Comparison of ENCODE assay signal across 16 cellular contexts in genomic region chr7:51262796-51263519, GRCh38. TPM values are rescaled to one million over a fixed set of nuclear protein-coding genes. Genes with fewer than 3 reads are reported as not detected.
DNase-seq lines count a peak whose midpoint lies in the region; ATAC-seq and TF ChIP-seq lines count a peak whose summit lies in the region.
"Had no signal": no experiment of that assay in that cellular context is flagged by ENCODE, and none has a peak within 500 bp of the region (broad histone marks: within the 10 kb centered on the region; RNA-seq: fewer than 3 reads in every experiment).

No MANE protein-coding gene starts in this region.

- no peak overlapping the region for H3K4me3 ChIP-seq in colonic mucosa
- no peak overlapping the region for H3K4me3 ChIP-seq in lung
- H3K4me3 ChIP-seq in suprapubic skin: no peak overlapping the region

- no peaks in the 10 kb centered on the region for H3K9me3 ChIP-seq in colonic mucosa
- no peaks in the 10 kb centered on the region for H3K9me3 ChIP-seq in lung (ENCODE audit: control insufficient read depth in 2 of 2, insufficient read depth in 1 of 2, low read length in 1 of 2)
- no peaks in the 10 kb centered on the region for H3K9me3 ChIP-seq in suprapubic skin

- WGBS in lung, 2 donors: 87 to 89% methylated on average over 12 of the region's 12 CpGs
- 77% methylated on average over 12 of the region's 12 CpGs for WGBS in suprapubic skin

- intact Hi-C loops in colonic mucosa (cut with DNase I): no loop called here

- no peak for TF ChIP-seq EP300 in suprapubic skin (IDR thresholded peaks at IDR 0.05)

- TF ChIP-seq CTCF in colonic mucosa (IDR thresholded peaks at IDR 0.05) (no peak), lung (IDR thresholded peaks at IDR 0.05; ENCODE audit: control extremely low read depth, extremely low read depth) (no peak), suprapubic skin (IDR thresholded peaks at IDR 0.05) (no peak)

- no peaks in the 10 kb centered on the region for H3K27me3 ChIP-seq in colonic mucosa
- no peaks in the 10 kb centered on the region for H3K27me3 ChIP-seq in lung (ENCODE audit: control insufficient read depth, insufficient read depth)
- no peaks in the 10 kb centered on the region for H3K27me3 ChIP-seq in suprapubic skin

- peak; percentile 34 for ATAC-seq in lung (ENCODE audit: insufficient read depth, low FRiP score)
- no peak for ATAC-seq in HG03097 (IDR thresholded peaks at IDR 0.05; ENCODE audit: low FRiP score, unreplicated experiment)
- ATAC-seq: sciatic nerve had no signal

- H3K27ac ChIP-seq in colonic mucosa (peak overlapping the region; percentile 67), lung (ENCODE audit: low read depth in 1 of 2, low read length in 1 of 2) (peak overlapping the region; percentile 25 to 27), suprapubic skin (peak overlapping the region; percentile 72)

- H3K36me3 ChIP-seq in colonic mucosa (no peaks in the 10 kb centered on the region), lung (ENCODE audit: control insufficient read depth in 2 of 2, insufficient read depth in 2 of 2, low read length in 2 of 2) (no peaks in the 10 kb centered on the region), suprapubic skin (no peaks in the 10 kb centered on the region)

- peaks cover 17% of the 10 kb centered on the region for H3K4me1 ChIP-seq in colonic mucosa
- peaks cover 3 to 19% of the 10 kb centered on the region in 2 donors for H3K4me1 ChIP-seq in lung (ENCODE audit: control insufficient read depth in 2 of 2, insufficient read depth in 2 of 2, low read length in 2 of 2)
- peaks cover 36% of the 10 kb centered on the region for H3K4me1 ChIP-seq in suprapubic skin

- TF ChIP-seq POLR2A in suprapubic skin (IDR thresholded peaks at IDR 0.05): no peak

- DNase-seq in NCI-H226 (peak; percentile 20), colonic mucosa (no peak), lung (ENCODE audit: low spot score) (no peak), suprapubic skin (ENCODE audit: low spot score in 2 of 2) (no peak), H4 (ENCODE audit: low spot score) (no peak)
- no peak for DNase-seq in activated CD4-positive, alpha-beta T cell treated with anti-CD3 and anti-CD28 coated beads, Interleukin-2, amount 50 U/mL, for 4 hours
- DNase-seq: activated CD4-positive, alpha-beta T cell treated with anti-CD3 and anti-CD28 coated beads, Interleukin-2, amount 10 ng/mL, durations not matched to agents 24 days and 14 days; aorta; GDM1; KG1; NCI-H1092; NCI-H526 treated with DMSO at 0.1 percent for 48 hours; nephron progenitor cell; stimulated activated CD4-positive, alpha-beta T cell treated with anti-CD3 and anti-CD28 coated beads, Interleukin-1b, Interleukin-23, amount 100 ng/mL, for 48 hours had no signal

- peak overlapping the region in 1 of 2 donors; percentile 4 for H3K9ac ChIP-seq in colonic mucosa (ENCODE audit: low read depth in 2 of 2, low read length in 2 of 2)

RNA-seq across cellular contexts. Expression of gene COBL, which starts 53.7 kb away (rescaled TPM):
- total RNA-seq in colonic mucosa (10 to 100 TPM; 36.8 to 49.2 TPM), lung (10 to 100 TPM; 21.7 to 38.1 TPM), suprapubic skin (100 to 1,000 TPM in 1 of 4 donors, 10 to 100 TPM in 3; 50.2 to 156 (median 65.1) TPM)
- 1 to 10 TPM; 6.3 to 8.3 TPM for polyA plus RNA-seq in lung
- 0.21 and 0.81 TPM in 2 replicates for total RNA-seq in H4 (2014; rRNA removed; shearing (Covaris generic))
- total RNA-seq: activated CD4-positive, alpha-beta T cell treated with anti-CD3 and anti-CD28 coated beads, Interleukin-2, amount 10 ng/mL, durations not matched to agents 24 days and 14 days had no signal

Comparison
In these comparisons a context has a peak if more than half of its experiments do, and no peak if none do; other contexts are left out.
1. RNA of gene COBL, which starts 53.7 kb away (total RNA-seq): 50.2 to 156 TPM in suprapubic skin, 36.8 to 49.2 TPM in colonic mucosa and 21.7 to 38.1 TPM in lung; 0.21 to 0.81 TPM in H4; every median in the first group is over 10 times any median in the second.
2. Peak in every context shown above with its lines, with median percentiles within 50 percentile points of each other: H3K27ac ChIP-seq.